In the genomic region with DNA sequence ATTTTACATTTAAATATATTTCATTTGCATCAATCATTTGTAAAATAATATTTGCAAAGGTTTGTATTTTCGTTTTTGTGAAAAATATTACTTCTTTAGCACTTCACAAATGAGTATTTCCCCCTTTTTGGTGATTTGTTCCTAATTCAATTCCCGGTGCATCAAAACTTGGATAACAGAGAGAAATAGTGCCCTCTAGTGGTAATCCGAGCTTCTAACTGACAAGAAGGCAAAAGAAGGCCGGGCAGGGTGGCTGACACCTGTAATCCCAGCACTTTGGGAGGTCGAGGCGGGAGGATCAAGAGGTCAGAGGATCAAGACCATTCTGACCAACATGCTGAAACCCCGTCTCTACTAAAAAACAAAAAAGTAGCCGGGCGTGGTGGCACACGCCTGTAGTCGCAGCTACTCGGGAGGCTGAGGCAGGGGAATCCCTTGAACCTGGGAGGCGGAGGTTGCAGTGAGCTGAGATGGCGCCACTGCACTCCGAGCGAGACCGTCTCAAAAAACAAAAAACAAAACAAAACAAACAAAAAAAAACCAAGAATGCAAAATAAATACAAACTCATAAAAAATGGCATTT, we compare ENCODE assay signal across 8 cellular contexts.
DNase-seq lines count a peak whose midpoint lies in the region; ATAC-seq and TF ChIP-seq lines count a peak whose summit lies in the region.

No MANE protein-coding gene starts in this region.

- no peaks in the 10 kb centered on the region for H4K20me1 ChIP-seq in DND-41 (ENCODE audit: insufficient read depth, low read length)
- no peaks in the 10 kb centered on the region for H4K20me1 ChIP-seq in GM23248 (ENCODE audit: insufficient read depth)

- H3K4me2 ChIP-seq in DND-41 (ENCODE audit: insufficient read depth, low read length) (no peak overlapping the region), GM23248 (ENCODE audit: unreplicated experiment) (no peak overlapping the region)

- no peaks in the 10 kb centered on the region for H3F3A ChIP-seq in GM23248 (ENCODE audit: insufficient read depth)

- H3K4me1 ChIP-seq in DND-41 (ENCODE audit: insufficient read depth, low read length) (no peaks in the 10 kb centered on the region), GM23248 (ENCODE audit: insufficient read depth) (no peaks in the 10 kb centered on the region), tibial nerve (no peaks in the 10 kb centered on the region)

- 37 to 43% methylated on average over 17 of the region's 17 CpGs for WGBS in GM23248 (ENCODE audit: low coverage in 1 of 2, low lambda C conversion rate in 2 of 2, missing lambda C conversion rate in 2 of 2), 2 experiments
- WGBS in tibial nerve, 2 donors, result 70 to 72% methylated on average over 17 of the region's 17 CpGs

- H3K27me3 Mint-ChIP-seq in natural killer cell (ENCODE audit: low read depth in 2 of 2), result no peaks in the 10 kb centered on the region

- H3K27ac ChIP-seq in DND-41 (ENCODE audit: low read length) (no peak overlapping the region), GM23248 (no peak overlapping the region), tibial nerve (no peak overlapping the region)

- H3K79me2 ChIP-seq in DND-41 (ENCODE audit: insufficient read depth, low read length), result no peaks in the 10 kb centered on the region
- H3K79me2 ChIP-seq in GM23248 (ENCODE audit: insufficient read depth), result no peaks in the 10 kb centered on the region

- H3K9me2 ChIP-seq in GM23248 (ENCODE audit: insufficient read depth), result no peaks in the 10 kb centered on the region

- H3K4me3 Mint-ChIP-seq in natural killer cell, result no peak overlapping the region

- TF ChIP-seq CTCF in DND-41 (IDR thresholded peaks at IDR 0.05; ENCODE audit: borderline replicate concordance, extremely low read depth, low read length, poor library complexity, severe bottlenecking) (peak; percentile 76), tibial nerve (IDR thresholded peaks at IDR 0.05) (peak in 4 of 5 experiments; percentile 10 to 46 (median 26)), natural killer cell (IDR thresholded peaks at IDR 0.05) (no peak)

- no peaks in the 10 kb centered on the region for H3K36me3 ChIP-seq in DND-41 (ENCODE audit: insufficient read depth, low read length)
- H3K36me3 ChIP-seq in GM23248 (ENCODE audit: low read depth), result no peaks in the 10 kb centered on the region
- no peaks in the 10 kb centered on the region for H3K36me3 ChIP-seq in tibial nerve

- no peak overlapping the region for H3K27ac Mint-ChIP-seq in natural killer cell

- no peaks in the 10 kb centered on the region for H3K27me3 ChIP-seq in DND-41 (ENCODE audit: insufficient read depth, low read length, poor library complexity)
- H3K27me3 ChIP-seq in GM23248 (replicated peaks; ENCODE audit: insufficient read depth), result no peaks in the 10 kb centered on the region
- H3K27me3 ChIP-seq in tibial nerve, result no peaks in the 10 kb centered on the region

- peaks cover 0 to 3% of the 10 kb centered on the region in 2 donors for H3K9me3 Mint-ChIP-seq in natural killer cell

- H3K36me3 Mint-ChIP-seq in natural killer cell, result no peaks in the 10 kb centered on the region

- no peak for TF ChIP-seq EP300 in tibial nerve (IDR thresholded peaks at IDR 0.05)

- H3K4me1 Mint-ChIP-seq in natural killer cell, result no peaks in the 10 kb centered on the region

- H3K9ac ChIP-seq in DND-41 (ENCODE audit: low read depth, low read length) (no peak overlapping the region), GM23248 (no peak overlapping the region)

- H3K4me3 ChIP-seq in DND-41 (ENCODE audit: low read depth in 1 of 2, low read length in 2 of 2) (no peak overlapping the region), GM23248 (no peak overlapping the region), tibial nerve (no peak overlapping the region)

- H2AFZ ChIP-seq in DND-41 (ENCODE audit: low read depth, low read length) (no peak overlapping the region), GM23248 (no peak overlapping the region)

- H3K9me3 ChIP-seq in DND-41 (ENCODE audit: insufficient read depth, low read length, severe bottlenecking) (no peaks in the 10 kb centered on the region), GM23248 (ENCODE audit: low read depth) (no peaks in the 10 kb centered on the region), tibial nerve (no peaks in the 10 kb centered on the region)

- intact Hi-C loops in natural killer cell (cut with micrococcal nuclease), result no loop called here

- peak; percentile 50; the same call in 1 of the 3 replicates for ATAC-seq in DND-41 (ENCODE audit: insufficient read depth, low read depth)
- ATAC-seq in SK-N-SH treated with all-trans-retinoic acid at 6 μM for 48 hours, result peak; percentile 41; the same call in 1 of the 3 replicates
- ATAC-seq in natural killer cell, result no peak

- TF ChIP-seq POLR2A in tibial nerve (IDR thresholded peaks at IDR 0.05), result no peak

- in situ Hi-C loops in GM23248 (cut with MboI), result no loop called here

- peak; percentile 21 for DNase-seq in DND-41
- peak; percentile 81 for DNase-seq in GM23248
- peak; percentile 62 for DNase-seq in NAMALWA (ENCODE audit: low spot score)
- DNase-seq in glomerular endothelial cell (ENCODE audit: extremely low read depth, low read depth, low spot score), result peak; percentile 56
- peak in 1 of 2 donors; percentile 9 for DNase-seq in tibial nerve (ENCODE audit: low spot score in 2 of 2)
- DNase-seq in natural killer cell, result no peak
- DNase-seq in GDM1 (lab: John Stamatoyannopoulos, UW), result no peak

TF ChIP-seq in SK-N-SH treated with all-trans-retinoic acid at 6 μM for 48 hours, 23 proteins besides CTCF, POLR2A, EP300 and RAD21:
- TF ChIP-seq, protein P1, sequence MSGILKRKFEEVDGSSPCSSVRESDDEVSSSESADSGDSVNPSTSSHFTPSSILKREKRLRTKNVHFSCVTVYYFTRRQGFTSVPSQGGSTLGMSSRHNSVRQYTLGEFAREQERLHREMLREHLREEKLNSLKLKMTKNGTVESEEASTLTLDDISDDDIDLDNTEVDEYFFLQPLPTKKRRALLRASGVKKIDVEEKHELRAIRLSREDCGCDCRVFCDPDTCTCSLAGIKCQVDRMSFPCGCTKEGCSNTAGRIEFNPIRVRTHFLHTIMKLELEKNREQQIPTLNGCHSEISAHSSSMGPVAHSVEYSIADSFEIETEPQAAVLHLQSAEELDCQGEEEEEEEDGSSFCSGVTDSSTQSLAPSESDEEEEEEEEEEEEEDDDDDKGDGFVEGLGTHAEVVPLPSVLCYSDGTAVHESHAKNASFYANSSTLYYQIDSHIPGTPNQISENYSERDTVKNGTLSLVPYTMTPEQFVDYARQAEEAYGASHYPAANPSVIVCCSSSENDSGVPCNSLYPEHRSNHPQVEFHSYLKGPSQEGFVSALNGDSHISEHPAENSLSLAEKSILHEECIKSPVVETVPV (CRISPR knock-in tag; IDR thresholded peaks at IDR 0.05), result no peak
- TF ChIP-seq ISL1 (CRISPR knock-in tag; IDR thresholded peaks at IDR 0.05), result no peak
- no peak for TF ChIP-seq ESRRG (CRISPR knock-in tag; IDR thresholded peaks at IDR 0.05)
- no peak for TF ChIP-seq BACH2 (CRISPR knock-in tag; IDR thresholded peaks at IDR 0.05; ENCODE audit: borderline replicate concordance)
- TF ChIP-seq CSDC2 (CRISPR knock-in tag; IDR thresholded peaks at IDR 0.05), result no peak
- no peak for TF ChIP-seq ZFP3 (CRISPR knock-in tag; IDR thresholded peaks at IDR 0.05)
- TF ChIP-seq, protein P2, sequence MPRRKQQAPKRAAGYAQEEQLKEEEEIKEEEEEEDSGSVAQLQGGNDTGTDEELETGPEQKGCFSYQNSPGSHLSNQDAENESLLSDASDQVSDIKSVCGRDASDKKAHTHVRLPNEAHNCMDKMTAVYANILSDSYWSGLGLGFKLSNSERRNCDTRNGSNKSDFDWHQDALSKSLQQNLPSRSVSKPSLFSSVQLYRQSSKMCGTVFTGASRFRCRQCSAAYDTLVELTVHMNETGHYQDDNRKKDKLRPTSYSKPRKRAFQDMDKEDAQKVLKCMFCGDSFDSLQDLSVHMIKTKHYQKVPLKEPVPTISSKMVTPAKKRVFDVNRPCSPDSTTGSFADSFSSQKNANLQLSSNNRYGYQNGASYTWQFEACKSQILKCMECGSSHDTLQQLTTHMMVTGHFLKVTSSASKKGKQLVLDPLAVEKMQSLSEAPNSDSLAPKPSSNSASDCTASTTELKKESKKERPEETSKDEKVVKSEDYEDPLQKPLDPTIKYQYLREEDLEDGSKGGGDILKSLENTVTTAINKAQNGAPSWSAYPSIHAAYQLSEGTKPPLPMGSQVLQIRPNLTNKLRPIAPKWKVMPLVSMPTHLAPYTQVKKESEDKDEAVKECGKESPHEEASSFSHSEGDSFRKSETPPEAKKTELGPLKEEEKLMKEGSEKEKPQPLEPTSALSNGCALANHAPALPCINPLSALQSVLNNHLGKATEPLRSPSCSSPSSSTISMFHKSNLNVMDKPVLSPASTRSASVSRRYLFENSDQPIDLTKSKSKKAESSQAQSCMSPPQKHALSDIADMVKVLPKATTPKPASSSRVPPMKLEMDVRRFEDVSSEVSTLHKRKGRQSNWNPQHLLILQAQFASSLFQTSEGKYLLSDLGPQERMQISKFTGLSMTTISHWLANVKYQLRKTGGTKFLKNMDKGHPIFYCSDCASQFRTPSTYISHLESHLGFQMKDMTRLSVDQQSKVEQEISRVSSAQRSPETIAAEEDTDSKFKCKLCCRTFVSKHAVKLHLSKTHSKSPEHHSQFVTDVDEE (CRISPR knock-in tag; IDR thresholded peaks at IDR 0.05), result no peak
- no peak for TF ChIP-seq TCF4 (CRISPR knock-in tag; IDR thresholded peaks at IDR 0.05; ENCODE audit: borderline replicate concordance)
- TF ChIP-seq TOX (CRISPR knock-in tag; IDR thresholded peaks at IDR 0.05; ENCODE audit: borderline replicate concordance), result no peak
- TF ChIP-seq ZNF8 (CRISPR knock-in tag; IDR thresholded peaks at IDR 0.05), result no peak
- no peak for TF ChIP-seq ZNF70 (CRISPR knock-in tag; IDR thresholded peaks at IDR 0.05)
- TF ChIP-seq SNAI2 (CRISPR knock-in tag; IDR thresholded peaks at IDR 0.05), result no peak
- TF ChIP-seq PPARA (CRISPR knock-in tag; IDR thresholded peaks at IDR 0.05; ENCODE audit: borderline replicate concordance), result no peak

Comparison
In these comparisons a context has a peak if more than half of its experiments do, and no peak if none do; other contexts are left out.
1. ATAC-seq: peak in DND-41 (single experiment) and SK-N-SH treated with all-trans-retinoic acid at 6 μM for 48 hours (single experiment); none in natural killer cell (0 of 3).
2. DNase-seq: peak in DND-41 (single experiment), GM23248 (single experiment), NAMALWA (single experiment) and glomerular endothelial cell (single experiment); none in natural killer cell (single experiment) and GDM1 (single experiment).